In genomic region chr1:1233567-1233892, GRCh38 we compare ENCODE assay signal across 1 cellular context.
TF ChIP-seq lines count a peak whose summit lies in the region.

No MANE protein-coding gene starts in this region.

TF ChIP-seq in HEK293, 187 proteins besides CTCF, POLR2A, EP300 and RAD21 (continued from another document):
- TF ChIP-seq ZNF398 (tag by site-specific recombination; IDR thresholded peaks at IDR 0.05) (no peak), ZNF223 (tag by site-specific recombination; IDR thresholded peaks at IDR 0.05) (no peak), ZBTB10 (tag by site-specific recombination; IDR thresholded peaks at IDR 0.05) (no peak), ZNF341 (tag by site-specific recombination; IDR thresholded peaks at IDR 0.05; ENCODE audit: low read depth) (no peak)
